ENCODE assay signal across 1 cellular context in genomic region chr9:136187683-136188586, GRCh38.
TF ChIP-seq lines count a peak whose summit lies in the region.

No MANE protein-coding gene starts in this region.

TF ChIP-seq in K562, 482 proteins besides CTCF, POLR2A, EP300 and RAD21:
- TF ChIP-seq ZSCAN29 (IDR thresholded peaks at IDR 0.05) (no peak), VEZF1 (CRISPR knock-in tag; IDR thresholded peaks at IDR 0.05) (peak; percentile 16; the same call in 1 of the 2 replicates), NRF1 (conservative IDR thresholded peaks at IDR 0.05 in 1 of 2, IDR thresholded peaks at IDR 0.05 in 1 of 2) (no peak), BHLHE40 (IDR thresholded peaks at IDR 0.05; ENCODE audit: low read length) (0 out of 2 replicates have a peak, but pooled peaks have one; percentile 23), ZBED1 (IDR thresholded peaks at IDR 0.05) (no peak), MCM7 (IDR thresholded peaks at IDR 0.05) (no peak)
